9 cellular contexts compared by ENCODE assay signal in the genomic region with DNA sequence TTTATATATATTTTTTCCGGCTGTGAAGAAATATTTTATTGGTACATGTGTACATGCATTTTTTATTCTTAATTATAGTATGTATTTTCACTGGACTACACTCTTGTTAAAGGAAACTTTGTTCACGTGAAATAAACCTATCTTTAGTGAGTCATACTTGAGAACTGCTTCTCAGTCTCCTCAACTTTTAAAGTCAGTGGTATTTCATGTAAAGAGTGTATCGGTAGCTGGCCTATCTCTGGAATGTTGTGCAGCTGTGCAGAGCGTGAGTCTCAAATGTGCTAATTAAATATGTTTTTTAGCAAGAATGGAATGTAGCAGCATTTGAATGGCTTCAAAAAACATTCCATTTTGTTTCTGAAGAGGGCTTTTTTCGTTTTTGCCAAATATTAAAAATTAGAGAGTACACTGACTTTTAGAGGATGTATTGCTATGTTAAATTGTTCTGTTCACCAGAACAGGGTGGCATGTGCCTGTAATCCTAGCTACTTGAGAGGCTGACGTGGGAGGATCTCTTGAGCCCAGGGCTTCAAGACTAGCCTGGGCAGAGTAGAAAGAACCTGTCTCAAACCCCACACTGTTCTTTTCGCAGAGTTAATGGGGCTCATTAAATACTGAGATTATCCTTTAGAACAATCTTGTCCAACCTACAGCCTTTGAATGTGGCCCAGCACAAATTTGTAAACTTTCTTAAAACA. TPM values are rescaled to one million over a fixed set of nuclear protein-coding genes. Genes with fewer than 3 reads are reported as not detected.
DNase-seq lines count a peak whose midpoint lies in the region; ATAC-seq and TF ChIP-seq lines count a peak whose summit lies in the region.
"Had no signal": no experiment of that assay in that cellular context is flagged by ENCODE, and none has a peak within 500 bp of the region (broad histone marks: within the 10 kb centered on the region; RNA-seq: fewer than 3 reads in every experiment).

No MANE protein-coding gene starts in this region.

- no peak overlapping the region for H2AFZ ChIP-seq in mesenchymal stem cell (ENCODE audit: low read depth, low read length)

- H3K4me1 ChIP-seq in mesenchymal stem cell (ENCODE audit: control insufficient read depth, insufficient read depth, low read depth, low read length): peaks cover 9% of the 10 kb centered on the region
- peaks cover 44% of the 10 kb centered on the region for H3K4me1 ChIP-seq in upper lobe of right lung

- TF ChIP-seq CTCF in chondrocyte (IDR thresholded peaks at IDR 0.05) (no peak), upper lobe of right lung (IDR thresholded peaks at IDR 0.05) (no peak)

- no peaks in the 10 kb centered on the region for H3K36me3 Mint-ChIP-seq in chondrocyte (ENCODE audit: low read depth)

- no peak overlapping the region for H3K4me2 ChIP-seq in mesenchymal stem cell (ENCODE audit: low read length, poor library complexity, severe bottlenecking)

- peak overlapping the region; percentile 75 for H2AK5ac ChIP-seq in mesenchymal stem cell (ENCODE audit: low read length, severe bottlenecking)

- H3K4me3 Mint-ChIP-seq in chondrocyte (ENCODE audit: unreplicated experiment): peak overlapping the region; percentile 7

- ATAC-seq in upper lobe of right lung: peak; percentile 85
- no peak for ATAC-seq in sciatic nerve

- H4K91ac ChIP-seq in mesenchymal stem cell (ENCODE audit: low read length): no peak overlapping the region

- H3K4me3 ChIP-seq in mesenchymal stem cell (ENCODE audit: insufficient read depth in 1 of 2, low read depth in 1 of 2, low read length in 2 of 2): peak overlapping the region in 1 of 2 experiments; percentile 38
- no peak overlapping the region for H3K4me3 ChIP-seq in upper lobe of right lung

- peak overlapping the region; percentile 71 for H2BK5ac ChIP-seq in mesenchymal stem cell (ENCODE audit: low read depth, low read length, poor library complexity, severe bottlenecking)

- H3K27ac ChIP-seq in KOPT-K1 (ENCODE audit: low read depth, low read length, poor library complexity, severe bottlenecking) (peak overlapping the region; percentile 44), mesenchymal stem cell (ENCODE audit: low read length, poor library complexity, severe bottlenecking) (peak overlapping the region; percentile 94), upper lobe of right lung (peak overlapping the region; percentile 58)

- no peaks in the 10 kb centered on the region for H3K79me1 ChIP-seq in mesenchymal stem cell (replicated peaks; ENCODE audit: low read length, poor library complexity, severe bottlenecking)

- peak overlapping the region in 1 of 2 experiments; percentile 84 for H3K18ac ChIP-seq in mesenchymal stem cell (ENCODE audit: low read depth in 1 of 2, low read length in 2 of 2)

- intact Hi-C loops in upper lobe of right lung (cut with DNase I): no loop called here
- intact Hi-C loops in sciatic nerve (cut with DNase I): no loop called here

- no peak overlapping the region for H3K14ac ChIP-seq in mesenchymal stem cell (ENCODE audit: low read length in 2 of 2)

- WGBS in mesenchymal stem cell: 6% methylated on average over 5 of the region's 7 CpGs

- no peak overlapping the region for H2BK120ac ChIP-seq in mesenchymal stem cell (ENCODE audit: low read depth, low read length)

- H3K9me3 ChIP-seq in KOPT-K1 (ENCODE audit: insufficient read depth, low read length, poor library complexity, severe bottlenecking) (no peaks in the 10 kb centered on the region), mesenchymal stem cell (ENCODE audit: control insufficient read depth, low read length) (no peaks in the 10 kb centered on the region), upper lobe of right lung (no peaks in the 10 kb centered on the region)

- peak overlapping the region in 1 of 2 experiments; percentile 83 for H3K23ac ChIP-seq in mesenchymal stem cell (ENCODE audit: low read length in 2 of 2)

- no peak overlapping the region for H4K8ac ChIP-seq in mesenchymal stem cell (ENCODE audit: low read length)

- H3K27me3 Mint-ChIP-seq in chondrocyte (ENCODE audit: low read depth): no peaks in the 10 kb centered on the region

- no peak for DNase-seq in chondrocyte (ENCODE audit: low spot score)
- DNase-seq in mesenchymal stem cell: peak; percentile 76
- DNase-seq in upper lobe of right lung: no peak
- no peak for DNase-seq in sciatic nerve (ENCODE audit: low spot score)
- no peak for DNase-seq in activated CD4-positive, alpha-beta T cell treated with anti-CD3 and anti-CD28 coated beads, Interleukin-2, amount 50 U/mL, for 1 hour
- DNase-seq in NCI-H510A (lab: John Stamatoyannopoulos, UW): no peak
- DNase-seq: NCI-H2227 treated with DMSO at 0.1 percent for 48 hours, nucleus accumbens had no signal

- no peak overlapping the region for H2BK12ac ChIP-seq in mesenchymal stem cell (ENCODE audit: low read length in 2 of 2)

- H3K27ac Mint-ChIP-seq in chondrocyte (ENCODE audit: unreplicated experiment): peak overlapping the region; percentile 87

- H3K9me3 Mint-ChIP-seq in chondrocyte (ENCODE audit: low read depth): no peaks in the 10 kb centered on the region

- H2BK15ac ChIP-seq in mesenchymal stem cell (ENCODE audit: low read depth, poor library complexity, severe bottlenecking): no peak overlapping the region

- peak overlapping the region; percentile 6 for H3K9ac ChIP-seq in mesenchymal stem cell (ENCODE audit: low read length)

- H3K27me3 ChIP-seq in mesenchymal stem cell (ENCODE audit: control insufficient read depth in 1 of 2, insufficient read depth in 1 of 2, low read length in 2 of 2) (no peaks in the 10 kb centered on the region), upper lobe of right lung (no peaks in the 10 kb centered on the region)

- H3K4me1 Mint-ChIP-seq in chondrocyte (ENCODE audit: low read depth): peaks cover 83% of the 10 kb centered on the region

- H3K4ac ChIP-seq in mesenchymal stem cell (ENCODE audit: low read depth in 1 of 2, low read length in 2 of 2): peak overlapping the region in 1 of 2 experiments; percentile 15

- no peaks in the 10 kb centered on the region for H3K36me3 ChIP-seq in KOPT-K1 (ENCODE audit: insufficient read depth, low read length)
- no peaks in the 10 kb centered on the region for H3K36me3 ChIP-seq in mesenchymal stem cell (ENCODE audit: control insufficient read depth in 1 of 2, insufficient read depth in 2 of 2, low read depth in 1 of 2, low read length in 2 of 2)
- H3K36me3 ChIP-seq in upper lobe of right lung: no peaks in the 10 kb centered on the region

RNA-seq across cellular contexts. Expression of a gene that starts 14.3 kb away (rescaled TPM):
- total RNA-seq in chondrocyte (275 to 297 TPM (median 293 TPM) in 3 replicates), upper lobe of right lung (813 TPM), sciatic nerve (1,016 TPM)
- polyA plus RNA-seq in mesenchymal stem cell (2013, experiment 1 of 2): 97.4 TPM
- 89.2 TPM for polyA plus RNA-seq in mesenchymal stem cell (2013, experiment 2 of 2)

Comparison
In these comparisons a context has a peak if more than half of its experiments do, and no peak if none do; other contexts are left out.
1. H3K27ac ChIP-seq: peak in every context shown above with its lines; median percentile 94 in mesenchymal stem cell; 58 in upper lobe of right lung; 44 in KOPT-K1.